In genomic region chr12:30700216-30700900, GRCh38 we compare ENCODE assay signal across 1 cellular context.
TF ChIP-seq lines count a peak whose summit lies in the region.

No MANE protein-coding gene starts in this region.

TF ChIP-seq in SK-N-SH, 30 proteins besides CTCF, POLR2A, EP300 and RAD21 (continued from another document):
- no peak for TF ChIP-seq CHD2 (IDR thresholded peaks at IDR 0.05; ENCODE audit: low read length, partially characterized antibody)
- no peak for TF ChIP-seq MEF2A (IDR thresholded peaks at IDR 0.05; ENCODE audit: borderline replicate concordance, low read depth)
- no peak for TF ChIP-seq RFX5 (IDR thresholded peaks at IDR 0.05; ENCODE audit: low read length)
- TF ChIP-seq POLR2AphosphoS5 (IDR thresholded peaks at IDR 0.05; ENCODE audit: low read depth, low read length) = no peak
- TF ChIP-seq MAX (IDR thresholded peaks at IDR 0.05; ENCODE audit: low read depth) = no peak
- TF ChIP-seq FOXJ3 (CRISPR knock-in tag; IDR thresholded peaks at IDR 0.05) = no peak
- TF ChIP-seq JUND (IDR thresholded peaks at IDR 0.05) = peak; percentile 25; the same call in 1 of the 2 replicates
- no peak for TF ChIP-seq EZH2phosphoT487 (IDR thresholded peaks at IDR 0.05; ENCODE audit: borderline replicate concordance, low read depth)
- no peak for TF ChIP-seq YY1 (IDR thresholded peaks at IDR 0.05; ENCODE audit: low read depth)
- TF ChIP-seq ZBTB33 (IDR thresholded peaks at IDR 0.05; ENCODE audit: borderline replicate concordance, low read depth) = no peak
- no peak for TF ChIP-seq ELF1 (IDR thresholded peaks at IDR 0.05)
- 0 out of 2 replicates have a peak, but pooled peaks have one; percentile 28 for TF ChIP-seq PBX3 (IDR thresholded peaks at IDR 0.05)
- no peak for TF ChIP-seq SIN3A (IDR thresholded peaks at IDR 0.05; ENCODE audit: borderline replicate concordance, low read depth, low read length)
- no peak for TF ChIP-seq GABPA (IDR thresholded peaks at IDR 0.05; ENCODE audit: low read depth)
- TF ChIP-seq REST (IDR thresholded peaks at IDR 0.05; ENCODE audit: low read depth, low read length) = no peak
